Comparison of ENCODE assay signal across 1 cellular context in the genomic region with DNA sequence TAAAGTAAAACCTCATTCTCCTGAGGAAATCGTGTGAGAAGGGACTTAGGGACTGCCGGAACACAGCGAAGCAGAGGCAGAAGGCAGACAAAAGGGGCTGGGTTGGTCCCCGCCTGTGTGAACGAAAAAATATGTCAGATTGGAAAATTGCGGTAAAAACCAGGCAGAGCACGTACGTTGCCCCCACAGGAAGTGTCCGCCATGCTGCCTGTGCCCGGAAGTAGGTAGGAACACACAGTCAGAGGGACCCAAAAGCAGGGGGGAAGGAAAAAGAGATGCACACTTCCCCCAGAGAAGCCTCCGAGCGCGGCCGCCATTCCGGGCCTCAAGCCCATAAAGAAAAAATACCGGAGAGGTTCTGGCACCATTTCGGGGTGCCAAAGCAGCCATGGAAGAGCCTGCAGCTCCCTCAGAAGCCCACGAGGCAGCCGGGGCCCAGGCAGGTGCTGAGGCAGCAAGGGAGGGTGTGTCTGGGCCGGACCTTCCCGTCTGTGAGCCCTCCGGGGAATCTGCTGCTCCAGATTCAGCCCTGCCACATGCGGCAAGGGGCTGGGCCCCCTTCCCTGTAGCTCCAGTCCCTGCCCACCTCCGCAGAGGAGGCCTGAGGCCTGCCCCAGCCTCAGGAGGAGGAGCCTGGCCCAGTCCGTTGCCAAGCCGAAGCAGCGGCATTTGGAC.
TF ChIP-seq lines count a peak whose summit lies in the region.

A gene (plus strand): TSS at position 280 of the 675 bp plus-strand sequence. CDS start 109 bp downstream, at position 389.

TF ChIP-seq in SK-N-SH treated with all-trans-retinoic acid at 6 μM for 48 hours, 23 proteins besides CTCF, POLR2A, EP300 and RAD21 (continued from another document):
- no peak for TF ChIP-seq ZC3H10 (CRISPR knock-in tag; IDR thresholded peaks at IDR 0.05)
